Comparison of ENCODE assay signal across 8 cellular contexts in genomic region chr1:112466078-112466660, GRCh38. TPM values are rescaled to one million over a fixed set of nuclear protein-coding genes. Genes with fewer than 3 reads are reported as not detected.
DNase-seq lines count a peak whose midpoint lies in the region; ATAC-seq and TF ChIP-seq lines count a peak whose summit lies in the region.

No MANE protein-coding gene starts in this region.

- ATAC-seq in GM21723 (IDR thresholded peaks at IDR 0.05; ENCODE audit: unreplicated experiment) (peak; percentile 99), naive B cell (ENCODE audit: low read depth in 2 of 2) (peak; percentile 88 to 90)

- peak overlapping the region; percentile 73 to 82 (median 78) for H3K27ac ChIP-seq in esophagus muscularis mucosa (replicated peaks in 1 of 4)

- 3% methylated on average over 8 of the region's 31 CpGs for WGBS in esophagus muscularis mucosa

- peak overlapping the region; percentile 47 to 55 (median 49) for H3K4me3 ChIP-seq in esophagus muscularis mucosa

- H3K36me3 Mint-ChIP-seq in naive B cell, result no peaks in the 10 kb centered on the region

- intact Hi-C loops in esophagus muscularis mucosa (cut with DNase I), result loop anchor here (2.0 to 10.0 kb wide), 2 partner anchors 75 to 239 kb away; partner anchors contain the start of gene RHOC

- H3K27me3 ChIP-seq in esophagus muscularis mucosa, result no peaks in the 10 kb centered on the region

- H3K4me1 ChIP-seq in esophagus muscularis mucosa, result peaks cover 19 to 43% (median 27%) of the 10 kb centered on the region in 4 donors

- peak overlapping the region; percentile 76 to 88 (median 78) for H3K4me3 Mint-ChIP-seq in naive B cell

- in situ Hi-C loops in KBM-7 (cut with MboI; ENCODE audit: low pct_unique_long_range_greater_than_20kb, low sequenced_read_pairs), result no loop called here

- TF ChIP-seq EP300 in esophagus muscularis mucosa (IDR thresholded peaks at IDR 0.05), result no peak

- peaks cover 36 to 48% (median 39%) of the 10 kb centered on the region in 3 donors for H3K4me1 Mint-ChIP-seq in naive B cell

- peak; percentile 81 to 91 (median 83) for TF ChIP-seq CTCF in esophagus muscularis mucosa (IDR thresholded peaks at IDR 0.05)

- peak; percentile 81 for DNase-seq in DMS79 (lab: John Stamatoyannopoulos, UW)
- peak; percentile 95 for DNase-seq in KBM-7
- peak; percentile 88 to 92 for DNase-seq in activated T-cell treated with anti-CD3 and anti-CD28 coated beads, Interleukin-2, amount 50 U/mL, for 48 hours
- DNase-seq in esophagus muscularis mucosa (ENCODE audit: extremely low spot score), result peak; percentile 98
- DNase-seq in naive B cell, result peak; percentile 89
- DNase-seq in stimulated activated CD8-positive, alpha-beta memory T cell treated with anti-CD3 and anti-CD28 coated beads, Interleukin-7, amount 100 ng/mL, for 48 hours (ENCODE audit: extremely low read depth in 1 of 2, low read depth in 1 of 2), result peak; percentile 66 to 81

- H3K9me3 Mint-ChIP-seq in naive B cell, result peaks cover 0 to 2% (median 0%) of the 10 kb centered on the region in 7 donors

- no peak for TF ChIP-seq POLR2A in esophagus muscularis mucosa (IDR thresholded peaks at IDR 0.05; ENCODE audit: low read depth)

- H3K36me3 ChIP-seq in esophagus muscularis mucosa, result no peaks in the 10 kb centered on the region

- peaks cover 3 to 21% (median 18%) of the 10 kb centered on the region in 3 donors for H3K27me3 Mint-ChIP-seq in naive B cell

- no peaks in the 10 kb centered on the region for H3K9me3 ChIP-seq in esophagus muscularis mucosa

- peak overlapping the region; percentile 88 to 98 (median 94) for H3K27ac Mint-ChIP-seq in naive B cell

TF ChIP-seq in PFSK-1, 5 proteins besides CTCF, POLR2A, EP300 and RAD21:
- no peak for TF ChIP-seq TAF1 (IDR thresholded peaks at IDR 0.05; ENCODE audit: borderline replicate concordance, insufficient read depth, low read length)
- no peak for TF ChIP-seq REST (IDR thresholded peaks at IDR 0.05; ENCODE audit: insufficient read depth in 1 of 2, low read depth in 2 of 2, low read length in 2 of 2)
- TF ChIP-seq SIN3A (IDR thresholded peaks at IDR 0.05; ENCODE audit: borderline replicate concordance, insufficient read depth, low read length), result peak; percentile 54; the same call in 1 of the 2 replicates
- peak; percentile 78 for TF ChIP-seq FOXP2 (optimal IDR thresholded peaks at IDR 0.05; ENCODE audit: borderline replicate concordance, extremely low read depth, extremely low read length, insufficient read depth)
- TF ChIP-seq POLR2AphosphoS5 (IDR thresholded peaks at IDR 0.05; ENCODE audit: low read depth, low read length), result peak; percentile 41; the same call in 1 of the 2 replicates

RNA-seq across cellular contexts. Expression of gene WNT2B, which starts 42.6 kb away (rescaled TPM):
- polyA plus RNA-seq in PFSK-1 (2012; ENCODE audit: insufficient read length, low read depth), result 1.0 TPM
- 1 to 10 TPM; 2.7 to 6.3 (median 3.8) TPM for total RNA-seq in esophagus muscularis mucosa
- under 1 TPM in 5 of 6 donors, not detected in 1; 0.03 to 0.59 (median 0.20) TPM for polyA plus RNA-seq in naive B cell (ENCODE audit: low read depth in 6 of 6)

Comparison
In these comparisons a context has a peak if more than half of its experiments do, and no peak if none do; other contexts are left out.
1. Peak in every context shown above with its lines: DNase-seq, ATAC-seq, H3K4me3 ChIP-seq and H3K27ac ChIP-seq.